In the genomic region with DNA sequence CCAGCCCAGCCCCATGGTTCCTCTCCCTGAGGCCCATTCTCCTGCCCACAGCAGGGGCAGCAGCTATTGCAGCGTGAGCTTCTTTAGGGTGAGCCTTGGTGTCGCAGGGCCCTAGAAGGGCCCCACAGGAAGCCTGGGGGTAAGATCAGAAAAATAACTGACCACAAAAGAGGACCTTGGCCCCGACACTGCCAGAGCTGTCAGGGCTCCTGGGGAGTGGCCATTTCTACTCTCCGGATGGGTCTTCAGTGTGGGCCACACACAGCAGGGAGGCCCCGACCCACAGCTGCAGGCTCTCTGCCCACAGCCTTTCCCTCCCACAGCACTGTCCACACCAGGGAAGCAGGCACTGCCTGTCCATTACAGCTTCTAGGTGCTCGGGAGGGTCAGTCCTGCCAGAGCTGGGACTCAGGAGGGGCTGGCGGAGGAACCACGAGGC, we compare ENCODE assay signal across 18 cellular contexts. TPM values are rescaled to one million over a fixed set of nuclear protein-coding genes. Genes with fewer than 3 reads are reported as not detected.
DNase-seq lines count a peak whose midpoint lies in the region; ATAC-seq and TF ChIP-seq lines count a peak whose summit lies in the region.
"Had no signal": no experiment of that assay in that cellular context is flagged by ENCODE, and none has a peak within 500 bp of the region (broad histone marks: within the 10 kb centered on the region; RNA-seq: fewer than 3 reads in every experiment).

No MANE protein-coding gene starts in this region.

- intact Hi-C loops in CD14-positive monocyte (cut with micrococcal nuclease), result loop anchor here in 1 of 2 donors (10.0 kb wide), 1 partner anchor 373 kb away; no protein-coding TSS in a partner anchor

- peaks cover 55% of the 10 kb centered on the region for H3K4me1 Mint-ChIP-seq in CD14-positive monocyte

- H3K36me3 Mint-ChIP-seq in CD14-positive monocyte, result peaks cover 0 to 4% of the 10 kb centered on the region in 2 donors
- H3K36me3 Mint-ChIP-seq: natural killer cell treated with Interleukin-12 subunit alpha and Interleukin-12 subunit beta and Interleukin-15 and Interleukin-18, amount 100 ng/mL, for 72 hours had no signal

- peak; percentile 49 for DNase-seq in CD14-positive monocyte (ENCODE audit: low spot score)
- DNase-seq in SKM-1 (lab: John Stamatoyannopoulos, UW; ENCODE audit: unreplicated experiment), result peak; percentile 37
- DNase-seq in globus pallidus (ENCODE audit: low spot score), result peak; percentile 53
- peak; percentile 63 for DNase-seq in pons (ENCODE audit: low spot score)
- no peak for DNase-seq in DMS 273 treated with DMSO at 0.1 percent for 48 hours (lab: John Stamatoyannopoulos, UW)
- DNase-seq in GM10248 (ENCODE audit: extremely low spot score), result no peak
- no peak for DNase-seq in NCI-H1930 (lab: John Stamatoyannopoulos, UW)
- DNase-seq: activated CD4-positive, alpha-beta T cell treated with anti-CD3 and anti-CD28 coated beads for 4 hours; GOT3; hippocampal formation; NCI-H146; NCI-H524; stimulated activated naive CD8-positive, alpha-beta T cell treated with anti-CD3 and anti-CD28 coated beads, Interleukin-15, Interleukin-2, amounts not matched to agents 100 U/mL and 50 U/mL, for 24 hours; T-helper 1 cell had no signal

- peaks cover 0 to 2% (median 0%) of the 10 kb centered on the region in 7 donors for H3K9me3 Mint-ChIP-seq in CD14-positive monocyte
- H3K9me3 Mint-ChIP-seq: activated T-cell treated with anti-CD3 and anti-CD28 coated beads, Interleukin-2, amount 50 U/mL, for 4 hours; natural killer cell treated with Interleukin-12 subunit alpha and Interleukin-12 subunit beta and Interleukin-15 and Interleukin-18, amount 100 ng/mL, for 72 hours had no signal

- H3K4me3 Mint-ChIP-seq in CD14-positive monocyte, result peak overlapping the region; percentile 24 to 86
- H3K4me3 Mint-ChIP-seq: activated T-cell treated with anti-CD3 and anti-CD28 coated beads, Interleukin-2, amount 50 U/mL, for 4 hours; IgD-negative memory B cell; natural killer cell treated with Interleukin-12 subunit alpha and Interleukin-12 subunit beta and Interleukin-15 and Interleukin-18, amount 100 ng/mL, for 72 hours had no signal

- no peak for ATAC-seq in HG03159 (IDR thresholded peaks at IDR 0.05; ENCODE audit: unreplicated experiment)
- ATAC-seq: stimulated activated naive CD8-positive, alpha-beta T cell treated with anti-CD3 and anti-CD28 coated beads, Interleukin-15, Interleukin-2, amounts not matched to agents 100 U/mL and 50 U/mL, for 24 hours had no signal

- TF ChIP-seq CTCF in CD14-positive monocyte (IDR thresholded peaks at IDR 0.05) (no peak), GM10248 (IDR thresholded peaks at IDR 0.05; ENCODE audit: control extremely low read depth, extremely low read depth, low read depth, missing control alignments) (no peak)

- CTCF ChIA-PET in GM10248 (lab: Yijun Ruan, JAX), result interaction anchor here (0.7 to 3.5 kb wide), 6 partner anchors 12 to 198 kb away, joined by 3 to 26 read pairs (median 4); no protein-coding TSS in a partner anchor

- peak overlapping the region; percentile 30 to 89 (median 77) for H3K27ac Mint-ChIP-seq in CD14-positive monocyte
- H3K27ac Mint-ChIP-seq: IgD-negative memory B cell had no signal

- POLR2A ChIA-PET in GM10248 (lab: Yijun Ruan, JAX), result no interaction called here

- peaks cover 2 to 26% (median 13%) of the 10 kb centered on the region in 3 donors for H3K27me3 Mint-ChIP-seq in CD14-positive monocyte (ENCODE audit: low read depth in 3 of 3)

RNA-seq across cellular contexts. Expression of a gene that starts 3.5 kb away (rescaled TPM):
- not detected for polyA plus RNA-seq in CD14-positive monocyte
- polyA plus RNA-seq: IgD-negative memory B cell had no signal

RNA-seq across cellular contexts. Expression of a gene that starts 16.6 kb away (rescaled TPM):
- polyA plus RNA-seq in CD14-positive monocyte, result not detected
- polyA plus RNA-seq: IgD-negative memory B cell had no signal

RNA-seq across cellular contexts. Expression of a gene that starts 39.9 kb away (rescaled TPM):
- polyA plus RNA-seq in CD14-positive monocyte, result 1 to 10 TPM in 1 of 2 donors, under 1 TPM in 1; 0.24 to 1.8 TPM

RNA-seq across cellular contexts. Expression of a gene that starts 44.3 kb away (rescaled TPM):
- 10 to 100 TPM; 16.6 to 64.9 TPM for polyA plus RNA-seq in CD14-positive monocyte

Comparison
In these comparisons a context has a peak if more than half of its experiments do, and no peak if none do; other contexts are left out.
1. DNase-seq: peak in CD14-positive monocyte (single experiment), SKM-1 (single experiment), globus pallidus (single experiment) and pons (single experiment); none in DMS 273 treated with DMSO at 0.1 percent for 48 hours (single experiment), GM10248 (single experiment) and NCI-H1930 (0 of 2).